In the genomic region with DNA sequence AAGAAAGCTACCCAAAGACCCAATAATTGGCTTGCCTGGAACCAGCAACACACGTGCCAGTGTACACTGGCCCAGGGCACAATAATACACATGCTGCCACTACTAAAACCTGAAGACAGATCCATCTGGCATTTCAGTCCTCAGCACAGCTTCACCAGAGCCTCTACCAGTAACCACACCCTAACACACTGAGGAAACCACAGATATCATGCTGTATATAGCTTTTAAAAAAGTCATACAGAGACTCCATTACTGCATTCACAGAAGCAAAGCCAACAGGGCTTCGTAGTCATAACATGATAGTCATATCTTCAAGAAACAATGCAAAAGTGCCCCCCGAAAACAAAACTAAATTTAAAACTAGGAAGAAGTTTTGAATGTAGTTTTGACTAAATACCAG, we compare ENCODE assay signal across 25 cellular contexts. TPM values are rescaled to one million over a fixed set of nuclear protein-coding genes. Genes with fewer than 3 reads are reported as not detected.
"Had no signal": no experiment of that assay in that cellular context is flagged by ENCODE, and none has a peak within 500 bp of the region (broad histone marks: within the 10 kb centered on the region; RNA-seq: fewer than 3 reads in every experiment).

No MANE protein-coding gene starts in this region.

- H3K4me1 Mint-ChIP-seq: activated CD4-positive, alpha-beta memory T cell treated with anti-CD3 and anti-CD28 coated beads, Interleukin-2, amount 10 ng/mL, durations not matched to agents 7 days and 5 days; activated naive CD4-positive, alpha-beta T cell treated with anti-CD3 and anti-CD28 coated beads, Interleukin-2, amount 10 ng/mL, durations not matched to agents 7 days and 5 days; central memory CD8-positive, alpha-beta T cell; stimulated activated memory B cell treated with anti-CD40 and anti-IgM and Interleukin-4, amounts not matched to agents 10 μg/mL and 1 μg/mL and 100 μg/mL, for 72 hours; T-helper 17 cell had no signal

- H3K36me3 Mint-ChIP-seq: activated naive CD4-positive, alpha-beta T cell treated with anti-CD3 and anti-CD28 coated beads, Interleukin-2, amount 10 ng/mL, durations not matched to agents 7 days and 5 days; stimulated activated memory B cell treated with anti-CD40 and anti-IgM and Interleukin-4, amounts not matched to agents 10 μg/mL and 1 μg/mL and 100 μg/mL, for 72 hours had no signal

- H3K4me1 ChIP-seq: esophagus squamous epithelium, heart right ventricle, left ventricle myocardium inferior, right lobe of liver, suprapubic skin, tibial artery had no signal

- H3K4me3 ChIP-seq: esophagus squamous epithelium, heart right ventricle, left ventricle myocardium inferior, mucosa of descending colon, ovary, right lobe of liver, skin epidermis, suprapubic skin, tibial artery had no signal

- H3K27me3 ChIP-seq: esophagus squamous epithelium, heart right ventricle, ovary, right lobe of liver, suprapubic skin, tibial artery had no signal

- ATAC-seq: activated CD4-positive, CD25-positive, alpha-beta regulatory T cell treated with anti-CD3 and anti-CD28 coated beads, Interleukin-2, amount 50 U/mL, for 24 hours; heart right ventricle; mucosa of descending colon; right lobe of liver; stimulated activated memory B cell treated with anti-CD40 and anti-IgM and Interleukin-4, amounts not matched to agents 10 μg/mL and 1 μg/mL and 100 μg/mL, for 72 hours; T-helper 17 cell had no signal

- H3K27ac Mint-ChIP-seq: activated CD4-positive, alpha-beta memory T cell treated with anti-CD3 and anti-CD28 coated beads, Interleukin-2, amount 10 ng/mL, durations not matched to agents 7 days and 5 days; activated CD4-positive, alpha-beta T cell treated with anti-CD3 and anti-CD28 coated beads, Interleukin-2, amount 10 ng/mL, durations not matched to agents 7 days and 5 days; activated naive CD4-positive, alpha-beta T cell treated with anti-CD3 and anti-CD28 coated beads, Interleukin-2, amount 10 ng/mL, durations not matched to agents 7 days and 5 days; dendritic cell treated with granulocyte-macrophage colony-stimulating factor and Interleukin-4, amounts not matched to agents 40 ng/mL and 50 ng/mL, for 4 days; progenitor cell of endocrine pancreas; stimulated activated memory B cell treated with anti-CD40 and anti-IgM and Interleukin-4, amounts not matched to agents 10 μg/mL and 1 μg/mL and 100 μg/mL, for 72 hours; T-helper 17 cell had no signal

- H3K27ac ChIP-seq: epithelial cell of prostate, esophagus squamous epithelium, heart right ventricle, left ventricle myocardium inferior, ovary, right lobe of liver, skin epidermis, suprapubic skin, tibial artery, WERI-Rb-1 had no signal

- H3K9me3 Mint-ChIP-seq: activated CD4-positive, alpha-beta memory T cell treated with anti-CD3 and anti-CD28 coated beads, Interleukin-2, amount 10 ng/mL, durations not matched to agents 7 days and 5 days; activated CD4-positive, alpha-beta T cell treated with anti-CD3 and anti-CD28 coated beads, Interleukin-2, amount 10 ng/mL, durations not matched to agents 7 days and 5 days; activated naive CD4-positive, alpha-beta T cell treated with anti-CD3 and anti-CD28 coated beads, Interleukin-2, amount 10 ng/mL, durations not matched to agents 7 days and 5 days; dendritic cell treated with granulocyte-macrophage colony-stimulating factor and Interleukin-4, amounts not matched to agents 40 ng/mL and 50 ng/mL, for 4 days; stimulated activated memory B cell treated with anti-CD40 and anti-IgM and Interleukin-4, amounts not matched to agents 10 μg/mL and 1 μg/mL and 100 μg/mL, for 72 hours had no signal

- DNase-seq: activated CD4-positive, alpha-beta memory T cell treated with anti-CD3 and anti-CD28 coated beads, Interleukin-2, amount 10 ng/mL, durations not matched to agents 7 days and 5 days; activated CD4-positive, alpha-beta T cell treated with anti-CD3 and anti-CD28 coated beads, Interleukin-2, amount 10 ng/mL, durations not matched to agents 7 days and 5 days; activated gamma-delta T cell; activated naive CD4-positive, alpha-beta T cell treated with anti-CD3 and anti-CD28 coated beads, Interleukin-2, amount 10 ng/mL, durations not matched to agents 7 days and 5 days; effector CD4-positive, alpha-beta T cell; esophagus squamous epithelium; foreskin melanocyte; heart right ventricle; left ventricle myocardium inferior; mucosa of descending colon; ovary; right lobe of liver; stimulated activated CD4-positive, alpha-beta T cell treated with anti-CD3 and anti-CD28 coated beads, Interleukin-4, amount 100 ng/mL, for 24 hours; T-helper 17 cell; T1000; tibial artery; WERI-Rb-1 had no signal

- H3K27me3 Mint-ChIP-seq: activated CD4-positive, alpha-beta memory T cell treated with anti-CD3 and anti-CD28 coated beads, Interleukin-2, amount 10 ng/mL, durations not matched to agents 7 days and 5 days; activated CD4-positive, alpha-beta T cell treated with anti-CD3 and anti-CD28 coated beads, Interleukin-2, amount 10 ng/mL, durations not matched to agents 7 days and 5 days; activated naive CD4-positive, alpha-beta T cell treated with anti-CD3 and anti-CD28 coated beads, Interleukin-2, amount 10 ng/mL, durations not matched to agents 7 days and 5 days; central memory CD8-positive, alpha-beta T cell; dendritic cell treated with granulocyte-macrophage colony-stimulating factor and Interleukin-4, amounts not matched to agents 40 ng/mL and 50 ng/mL, for 4 days; progenitor cell of endocrine pancreas; stimulated activated memory B cell treated with anti-CD40 and anti-IgM and Interleukin-4, amounts not matched to agents 10 μg/mL and 1 μg/mL and 100 μg/mL, for 72 hours; T-helper 17 cell had no signal

- H3K36me3 ChIP-seq: esophagus squamous epithelium, heart right ventricle, left ventricle myocardium inferior, ovary, right lobe of liver, suprapubic skin, tibial artery, WERI-Rb-1 had no signal

- H3K4me3 Mint-ChIP-seq: activated CD4-positive, alpha-beta memory T cell treated with anti-CD3 and anti-CD28 coated beads, Interleukin-2, amount 10 ng/mL, durations not matched to agents 7 days and 5 days; activated CD4-positive, alpha-beta T cell treated with anti-CD3 and anti-CD28 coated beads, Interleukin-2, amount 10 ng/mL, durations not matched to agents 7 days and 5 days; activated naive CD4-positive, alpha-beta T cell treated with anti-CD3 and anti-CD28 coated beads, Interleukin-2, amount 10 ng/mL, durations not matched to agents 7 days and 5 days; central memory CD8-positive, alpha-beta T cell; dendritic cell treated with granulocyte-macrophage colony-stimulating factor and Interleukin-4, amounts not matched to agents 40 ng/mL and 50 ng/mL, for 4 days; stimulated activated memory B cell treated with anti-CD40 and anti-IgM and Interleukin-4, amounts not matched to agents 10 μg/mL and 1 μg/mL and 100 μg/mL, for 72 hours; T-helper 17 cell had no signal

RNA-seq across cellular contexts. Expression of a gene that starts 40.6 kb away (rescaled TPM):
- total RNA-seq: activated CD4-positive, alpha-beta memory T cell treated with anti-CD3 and anti-CD28 coated beads, Interleukin-2, amount 10 ng/mL, durations not matched to agents 7 days and 5 days; activated CD4-positive, alpha-beta T cell treated with anti-CD3 and anti-CD28 coated beads, Interleukin-2, amount 10 ng/mL, durations not matched to agents 7 days and 5 days had no signal
